Comparison of ENCODE assay signal across 31 cellular contexts in the genomic region with DNA sequence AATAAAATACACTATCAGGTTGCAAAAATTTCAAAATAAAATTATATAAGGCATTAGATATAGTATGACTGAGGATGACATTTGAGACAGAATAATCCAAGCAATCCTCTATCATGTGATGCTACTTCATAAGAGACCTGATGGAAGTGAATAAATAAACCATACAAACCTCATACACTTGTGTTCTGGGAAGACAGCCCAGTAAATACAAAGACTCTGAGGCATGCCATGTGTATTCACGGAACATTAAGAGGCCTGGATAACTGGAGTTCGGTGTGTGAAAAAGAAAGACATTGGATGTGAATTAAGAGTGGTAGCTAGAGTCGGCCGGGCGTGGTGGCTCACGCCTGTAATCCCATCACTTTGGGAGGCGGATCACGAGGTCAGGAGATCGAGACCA.
"Had no signal": no experiment of that assay in that cellular context is flagged by ENCODE, and none has a peak within 500 bp of the region (broad histone marks: within the 10 kb centered on the region; RNA-seq: fewer than 3 reads in every experiment).

No MANE protein-coding gene starts in this region.

- H3K27ac ChIP-seq: body of pancreas, gastroesophageal sphincter, pancreas, prostate gland, vagina had no signal

- ATAC-seq: activated CD8-positive, alpha-beta T cell treated with anti-CD3 and anti-CD28 coated beads for 36 hours; activated naive CD4-positive, alpha-beta T cell treated with anti-CD3 and anti-CD28 coated beads, Interleukin-2, amount 50 U/mL, for 72 hours; activated T-cell treated with anti-CD3 and anti-CD28 coated beads, Interleukin-2, amount 50 U/mL, for 4 hours; activated T-helper 17 cell treated with anti-CD3 and anti-CD28 coated beads, Interleukin-2, amount 50 U/mL, for 72 hours; body of pancreas; effector memory CD8-positive, alpha-beta T cell; gastroesophageal sphincter; left lobe of liver; naive thymus-derived CD8-positive, alpha-beta T cell; pancreas; stimulated activated memory B cell treated with anti-CD40 and anti-IgM and Interleukin-4, amounts not matched to agents 10 μg/mL and 1 μg/mL and 100 μg/mL, for 72 hours; stimulated activated naive CD8-positive, alpha-beta T cell treated with anti-CD3 and anti-CD28 coated beads, Interleukin-15, amount 100 ng/mL, for 72 hours had no signal

- H3K36me3 ChIP-seq: gastroesophageal sphincter, pancreas, prostate gland, vagina had no signal

- H3K9me3 ChIP-seq: body of pancreas, gastroesophageal sphincter, pancreas, prostate gland, vagina had no signal

- H3K4me1 ChIP-seq: body of pancreas, gastroesophageal sphincter, pancreas, prostate gland, vagina had no signal

- DNase-seq: activated B cell treated with CpG ODN at 0.5 μM for 24 hours; activated CD4-positive, alpha-beta T cell treated with anti-CD3 and anti-CD28 coated beads, Interleukin-2, amount 50 U/mL, for 1 hour; activated CD8-positive, alpha-beta T cell treated with anti-CD3 and anti-CD28 coated beads for 36 hours; activated gamma-delta T cell treated with Interleukin-2 at 50 U/mL for 16 hours; activated T-cell treated with anti-CD3 and anti-CD28 coated beads, Interleukin-2, amount 50 U/mL, for 4 hours; body of pancreas; cortex of kidney; effector memory CD8-positive, alpha-beta T cell; erythroblast; hypothalamus; immature natural killer cell; mammary epithelial cell; midbrain; naive thymus-derived CD8-positive, alpha-beta T cell; nucleus accumbens; pancreas; retina; stimulated activated CD4-positive, alpha-beta T cell treated with anti-CD3 and anti-CD28 coated beads, Interleukin-1b, Interleukin-23, amount 100 ng/mL, for 48 hours; stimulated activated CD4-positive, alpha-beta T cell treated with anti-CD3 and anti-CD28 coated beads, Interleukin-4, amount 100 ng/mL, for 4 hours; stimulated activated CD8-positive, alpha-beta memory T cell treated with anti-CD3 and anti-CD28 coated beads, Interleukin-4, amount 100 ng/mL, for 48 hours; stimulated activated naive CD8-positive, alpha-beta T cell treated with anti-CD3 and anti-CD28 coated beads, Interleukin-15, amount 100 ng/mL, for 72 hours; substantia nigra; T-helper 1 cell had no signal

- H3K4me3 ChIP-seq: body of pancreas, gastroesophageal sphincter, pancreas, prostate gland, smooth muscle cell, vagina had no signal

- H3K27me3 ChIP-seq: body of pancreas, gastroesophageal sphincter, pancreas, vagina had no signal
